Comparison of ENCODE assay signal across 15 cellular contexts in genomic region chr5:107431536-107431935, GRCh38.
A peak's percentile ranks its signal among the peaks of the same experiment; 100 is the strongest.
DNase-seq lines count a peak whose midpoint lies in the region; ATAC-seq, FAIRE-seq and TF ChIP-seq lines count a peak whose summit lies in the region.
"Had no signal": no experiment of that assay in that cellular context is flagged by ENCODE, and none has a peak within 500 bp of the region (broad histone marks: within the 10 kb centered on the region; RNA-seq: fewer than 3 reads in every experiment).

No MANE protein-coding gene starts in this region.

- no peak for TF ChIP-seq POLR2A in GM12878 (IDR thresholded peaks at IDR 0.05; ENCODE audit: low read depth, low read length)

- H4K20me1 ChIP-seq in GM23248 (ENCODE audit: insufficient read depth) (no peaks in the 10 kb centered on the region), OCI-LY7 (ENCODE audit: insufficient read depth, low read length) (no peaks in the 10 kb centered on the region), GM12878 (ENCODE audit: control insufficient read depth, insufficient read depth) (no peaks in the 10 kb centered on the region)

- in situ Hi-C loops in GM23248 (cut with MboI) (no loop called here), GM12878 (cut with MboI) (no loop called here)

- H3K79me2 ChIP-seq in GM23248 (ENCODE audit: insufficient read depth) = no peaks in the 10 kb centered on the region
- H3K79me2 ChIP-seq in OCI-LY7 (ENCODE audit: insufficient read depth, low read depth, low read length) = no peaks in the 10 kb centered on the region
- peaks cover 4% of the 10 kb centered on the region for H3K79me2 ChIP-seq in GM12878 (ENCODE audit: control insufficient read depth, insufficient read depth, low read length)

- no peak for ATAC-seq in GM12878
- ATAC-seq in sciatic nerve = peak; percentile 22
- ATAC-seq in GM21515 (IDR thresholded peaks at IDR 0.05; ENCODE audit: unreplicated experiment) = no peak

- no peak overlapping the region for H3K9ac ChIP-seq in GM23248
- H3K9ac ChIP-seq in GM12878 (ENCODE audit: control insufficient read depth, insufficient read depth, low read length) = no peak overlapping the region

- 60 to 66% methylated on average over 4 of the region's 4 CpGs for WGBS in GM23248 (ENCODE audit: low coverage in 1 of 2, low lambda C conversion rate in 2 of 2, missing lambda C conversion rate in 2 of 2), 2 experiments
- WGBS in GM12878 (ENCODE audit: insufficient coverage, insufficient replicate concordance, low lambda C conversion rate, missing lambda C conversion rate) = 27% methylated on average over 4 of the region's 4 CpGs

- CTCF ChIA-PET in OCI-LY7 (lab: Charles Lee; ENCODE audit: unreplicated experiment) (no interaction called here), GM12878 (lab: Yijun Ruan, JAX) (interaction anchor here (0.8 to 1.3 kb wide), 6 partner anchors 11 to 54 kb away, joined by 3 to 4 read pairs (median 4); no protein-coding TSS in a partner anchor)

- RAD21 ChIA-PET in GM12878 (lab: Charles Lee; ENCODE audit: unreplicated experiment) = interaction anchor here (0.9 to 1.3 kb wide), 4 partner anchors 9 to 141 kb away, joined by 3 to 5 read pairs (median 4); no protein-coding TSS in a partner anchor

- DNase-seq in GM23248 (no peak), OCI-LY7 (ENCODE audit: low spot score) (no peak), GM12878 (ENCODE audit: low read depth, low spot score) (no peak), sciatic nerve (ENCODE audit: low spot score) (no peak), mucosa of gallbladder (ENCODE audit: low spot score) (no peak), RCC 7860 (ENCODE audit: low spot score) (no peak)
- DNase-seq: CD4-positive, alpha-beta T cell; DMS79; GOT3; Karpas-422; NCI-H1436; NCI-H2081; SHP77 treated with DMSO at 0.1 percent for 48 hours had no signal

- H3K4me3 ChIP-seq in GM23248 (no peak overlapping the region), OCI-LY7 (ENCODE audit: low read depth, low read length, poor library complexity, severe bottlenecking) (peak overlapping the region; percentile 27), GM12878 (no peak overlapping the region)

- SMC1A ChIA-PET in GM12878 (lab: Charles Lee; ENCODE audit: uncharacterized antibody, unreplicated experiment) = interaction anchor here (0.9 to 4.0 kb wide), 10 partner anchors 8 to 91 kb away, joined by 3 to 27 read pairs (median 4); no protein-coding TSS in a partner anchor

- no peaks in the 10 kb centered on the region for H3K9me3 ChIP-seq in GM23248 (ENCODE audit: low read depth)
- H3K9me3 ChIP-seq in OCI-LY7 (ENCODE audit: low read length) = no peaks in the 10 kb centered on the region
- no peaks in the 10 kb centered on the region; the same call in 2 of the 3 replicates for H3K9me3 ChIP-seq in GM12878 (replicated peaks; ENCODE audit: control insufficient read depth, insufficient read depth, low read length)

- FAIRE-seq in GM12878 (lab: Jason Lieb, UNC) (no peak), RCC 7860 (lab: Jason Lieb, UNC) (no peak)
- FAIRE-seq: GM12892 had no signal

- H3K9me2 ChIP-seq in GM23248 (ENCODE audit: insufficient read depth) (no peaks in the 10 kb centered on the region), OCI-LY7 (ENCODE audit: insufficient read depth, low read length) (no peaks in the 10 kb centered on the region)

- H3K27me3 ChIP-seq in GM23248 (replicated peaks; ENCODE audit: insufficient read depth) = no peaks in the 10 kb centered on the region
- H3K27me3 ChIP-seq in GM12878 (replicated peaks in 1 of 2; ENCODE audit: control insufficient read depth in 2 of 2, insufficient read depth in 2 of 2, low read length in 1 of 2) = no peaks in the 10 kb centered on the region

- BruUV-seq in OCI-LY7 (replicated peaks; lab: Mats Ljungman, UMichigan) (no TSS peak), GM12878 (replicated peaks; lab: Mats Ljungman, UMichigan) (no TSS peak)

- TF ChIP-seq RAD21 in GM12878 (IDR thresholded peaks at IDR 0.05; ENCODE audit: insufficient read depth, low read depth, low read length) = no peak

- TF ChIP-seq CTCF in OCI-LY7 (conservative IDR thresholded peaks at IDR 0.05; ENCODE audit: low read length) (no peak), GM12878 (IDR thresholded peaks at IDR 0.05 in 2 of 3, conservative IDR thresholded peaks at IDR 0.05 in 1 of 3; ENCODE audit: control insufficient read depth in 2 of 3, extremely low read depth in 1 of 3, insufficient read depth in 1 of 3, low read depth in 3 of 3, low read length in 3 of 3) (no peak)

- no peak for TF ChIP-seq EP300 in GM12878 (IDR thresholded peaks at IDR 0.05; ENCODE audit: borderline replicate concordance in 1 of 2, control insufficient read depth in 1 of 2, low read depth in 2 of 2, low read length in 2 of 2)

- peaks cover under 1% of the 10 kb centered on the region; the same call in 1 of the 2 replicates for H3F3A ChIP-seq in GM23248 (ENCODE audit: insufficient read depth)

- intact Hi-C loops in OCI-LY7 (cut with micrococcal nuclease; ENCODE audit: unreplicated experiment) (no loop called here), GM12878 (cut with micrococcal nuclease; ENCODE audit: unreplicated experiment) (no loop called here), sciatic nerve (cut with DNase I) (no loop called here)

- peak overlapping the region; percentile 21 for H3K4me2 ChIP-seq in GM23248 (ENCODE audit: unreplicated experiment)
- H3K4me2 ChIP-seq in OCI-LY7 (ENCODE audit: low read length) = peak overlapping the region; percentile 48
- peak overlapping the region; percentile 4; the same call in 1 of the 2 replicates for H3K4me2 ChIP-seq in GM12878 (ENCODE audit: control insufficient read depth, insufficient read depth)

- no peak overlapping the region for H3K27ac ChIP-seq in GM23248
- H3K27ac ChIP-seq in OCI-LY7 (ENCODE audit: low read depth, low read length, poor library complexity, severe bottlenecking) = no peak overlapping the region
- no peak overlapping the region for H3K27ac ChIP-seq in GM12878 (ENCODE audit: control insufficient read depth, insufficient read depth)

- POLR2A ChIA-PET in OCI-LY7 (lab: Charles Lee) = interaction anchor here (0.6 to 3.3 kb wide), 12 partner anchors 8 to 181 kb away, joined by 3 to 20 read pairs (median 4); no protein-coding TSS in a partner anchor
- POLR2A ChIA-PET in GM12878 (lab: Charles Lee) = no interaction called here

- H2AFZ ChIP-seq in GM23248 (no peak overlapping the region), OCI-LY7 (ENCODE audit: low read length) (peak overlapping the region; percentile 76), GM12878 (ENCODE audit: control insufficient read depth, low read depth, low read length) (peak overlapping the region; percentile 34)

- H3K36me3 ChIP-seq in GM23248 (ENCODE audit: low read depth) (no peaks in the 10 kb centered on the region), OCI-LY7 (ENCODE audit: insufficient read depth, low read length) (no peaks in the 10 kb centered on the region; the same call in 1 of the 2 replicates), GM12878 (ENCODE audit: control insufficient read depth in 2 of 2, insufficient read depth in 2 of 2, low read length in 1 of 2) (no peaks in the 10 kb centered on the region)

- H3K4me1 ChIP-seq in GM23248 (ENCODE audit: insufficient read depth) = peaks cover 5% of the 10 kb centered on the region
- H3K4me1 ChIP-seq in OCI-LY7 (ENCODE audit: insufficient read depth, low read length, poor library complexity, severe bottlenecking) = peaks cover 38% of the 10 kb centered on the region
- H3K4me1 ChIP-seq in GM12878 (ENCODE audit: control insufficient read depth, insufficient read depth, low read length) = no peaks in the 10 kb centered on the region

TF ChIP-seq in GM12878, 131 proteins besides CTCF, POLR2A, EP300 and RAD21 (continues in another document):
- TF ChIP-seq REST (IDR thresholded peaks at IDR 0.05; ENCODE audit: low read depth, low read length) (no peak), ZNF24 (IDR thresholded peaks at IDR 0.05) (no peak)
